Comparison of ENCODE assay signal across 27 cellular contexts in the genomic region with DNA sequence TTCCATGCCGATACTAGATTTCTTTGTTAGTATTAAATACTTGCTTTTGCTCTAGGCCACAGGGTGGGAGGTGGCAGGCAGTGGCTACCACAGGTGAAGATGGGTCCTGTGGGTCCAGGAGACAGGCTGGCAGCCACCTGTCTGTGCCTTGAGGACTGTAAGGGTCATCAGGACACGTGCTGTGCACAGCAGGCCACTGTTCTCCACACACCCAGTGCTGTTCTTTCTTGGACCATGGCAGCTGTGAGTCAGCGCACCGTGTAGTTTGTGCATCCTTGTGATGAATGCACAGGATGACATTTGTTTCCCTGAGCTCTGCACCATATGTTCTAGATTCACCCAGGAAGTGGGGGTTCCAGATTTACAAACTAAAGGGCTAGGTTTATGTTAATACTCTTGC.
A peak's percentile ranks its signal among the peaks of the same experiment; 100 is the strongest.
DNase-seq lines count a peak whose midpoint lies in the region; ATAC-seq and TF ChIP-seq lines count a peak whose summit lies in the region.
"Had no signal": no experiment of that assay in that cellular context is flagged by ENCODE, and none has a peak within 500 bp of the region (broad histone marks: within the 10 kb centered on the region; RNA-seq: fewer than 3 reads in every experiment).

No MANE protein-coding gene starts in this region.

- no peaks in the 10 kb centered on the region for H3K36me3 Mint-ChIP-seq in WTC11

- no peak overlapping the region for H3K27ac ChIP-seq in foreskin keratinocyte
- H3K27ac ChIP-seq in temporal lobe (ENCODE audit: low read depth, low read length) = peak overlapping the region; percentile 4
- H3K27ac ChIP-seq: cardiac muscle cell, esophagus squamous epithelium, HL-60, left lung, neutrophil, SJSA1 had no signal

- peaks cover 28% of the 10 kb centered on the region for H3K4me1 Mint-ChIP-seq in stimulated activated naive CD8-positive, alpha-beta T cell treated with anti-CD3 and anti-CD28 coated beads, Interleukin-15, amount 100 ng/mL, for 72 hours
- H3K4me1 Mint-ChIP-seq in WTC11 = peaks cover 51% of the 10 kb centered on the region

- H3K27me3 Mint-ChIP-seq in stimulated activated naive CD8-positive, alpha-beta T cell treated with anti-CD3 and anti-CD28 coated beads, Interleukin-15, amount 100 ng/mL, for 72 hours = no peaks in the 10 kb centered on the region
- no peaks in the 10 kb centered on the region for H3K27me3 Mint-ChIP-seq in WTC11 (ENCODE audit: low read depth)
- H3K27me3 Mint-ChIP-seq: activated CD4-positive, alpha-beta memory T cell treated with anti-CD3 and anti-CD28 coated beads, Interleukin-2, amount 10 ng/mL, durations not matched to agents 7 days and 5 days; CD4-positive, CD25-positive, alpha-beta regulatory T cell had no signal

- POLR2A ChIA-PET in WTC11 (lab: Charles Lee) = no interaction called here

- CTCF ChIA-PET in WTC11 (lab: Charles Lee) = interaction anchor here (0.8 kb wide), 1 partner anchor 32 kb away, joined by 3 read pairs; no protein-coding TSS in a partner anchor

- peak overlapping the region in 1 of 2 donors; percentile 21 for H3K27ac Mint-ChIP-seq in stimulated activated naive CD8-positive, alpha-beta T cell treated with anti-CD3 and anti-CD28 coated beads, Interleukin-15, amount 100 ng/mL, for 72 hours
- peak overlapping the region; percentile 91 for H3K27ac Mint-ChIP-seq in WTC11
- H3K27ac Mint-ChIP-seq: activated CD4-positive, alpha-beta memory T cell treated with anti-CD3 and anti-CD28 coated beads, Interleukin-2, amount 10 ng/mL, durations not matched to agents 7 days and 5 days; activated naive CD4-positive, alpha-beta T cell treated with anti-CD3 and anti-CD28 coated beads, Interleukin-2, amount 50 U/mL, for 72 hours had no signal

- H3K27me3 ChIP-seq in foreskin keratinocyte = no peaks in the 10 kb centered on the region
- H3K27me3 ChIP-seq: cardiac muscle cell, esophagus squamous epithelium, left lung, neutrophil, SJSA1 had no signal

- H3K4me1 ChIP-seq in foreskin keratinocyte = no peaks in the 10 kb centered on the region
- H3K4me1 ChIP-seq: SJSA1 had no signal

- no peak overlapping the region for H3K4me3 Mint-ChIP-seq in stimulated activated naive CD8-positive, alpha-beta T cell treated with anti-CD3 and anti-CD28 coated beads, Interleukin-15, amount 100 ng/mL, for 72 hours
- no peak overlapping the region for H3K4me3 Mint-ChIP-seq in WTC11
- H3K4me3 Mint-ChIP-seq: activated CD4-positive, alpha-beta memory T cell treated with anti-CD3 and anti-CD28 coated beads, Interleukin-2, amount 10 ng/mL, durations not matched to agents 7 days and 5 days; CD4-positive, CD25-positive, alpha-beta regulatory T cell; immature natural killer cell had no signal

- no peaks in the 10 kb centered on the region for H3K9me3 Mint-ChIP-seq in stimulated activated naive CD8-positive, alpha-beta T cell treated with anti-CD3 and anti-CD28 coated beads, Interleukin-15, amount 100 ng/mL, for 72 hours
- H3K9me3 Mint-ChIP-seq in WTC11 = no peaks in the 10 kb centered on the region
- H3K9me3 Mint-ChIP-seq: activated CD4-positive, alpha-beta memory T cell treated with anti-CD3 and anti-CD28 coated beads, Interleukin-2, amount 10 ng/mL, durations not matched to agents 7 days and 5 days; activated naive CD4-positive, alpha-beta T cell treated with anti-CD3 and anti-CD28 coated beads, Interleukin-2, amount 50 U/mL, for 72 hours; CD4-positive, CD25-positive, alpha-beta regulatory T cell; immature natural killer cell had no signal

- no peak for DNase-seq in stimulated activated naive CD8-positive, alpha-beta T cell treated with anti-CD3 and anti-CD28 coated beads, Interleukin-15, amount 100 ng/mL, for 72 hours
- no peak for DNase-seq in stimulated activated naive CD8-positive, alpha-beta T cell treated with anti-CD3 and anti-CD28 coated beads, Interleukin-15, Interleukin-2, amounts not matched to agents 100 U/mL and 50 U/mL, for 24 hours
- DNase-seq in WTC11 (ENCODE audit: low spot score) = no peak
- no peak for DNase-seq in foreskin keratinocyte
- no peak for DNase-seq in ureter (ENCODE audit: low spot score)
- DNase-seq in NCI-H2081 (lab: John Stamatoyannopoulos, UW) = no peak
- DNase-seq: activated CD4-positive, alpha-beta memory T cell treated with anti-CD3 and anti-CD28 coated beads, Interleukin-2, amount 10 ng/mL, durations not matched to agents 7 days and 5 days; CD4-positive, CD25-positive, alpha-beta regulatory T cell; cortex of kidney; esophagus squamous epithelium; H7; immature natural killer cell; left lung; NCI-H187 treated with DMSO at 0.1 percent for 48 hours; NCI-H2227 treated with DMSO at 0.1 percent for 48 hours; NCI-H526 treated with DMSO at 0.1 percent for 48 hours; T-helper 1 cell; trophoblast cell had no signal

- TF ChIP-seq CTCF in WTC11 (IDR thresholded peaks at IDR 0.05) (no peak), foreskin keratinocyte (conservative IDR thresholded peaks at IDR 0.05) (no peak)

- peak; percentile 26 for ATAC-seq in stimulated activated naive CD8-positive, alpha-beta T cell treated with anti-CD3 and anti-CD28 coated beads, Interleukin-15, amount 100 ng/mL, for 72 hours
- no peak for ATAC-seq in stimulated activated naive CD8-positive, alpha-beta T cell treated with anti-CD3 and anti-CD28 coated beads, Interleukin-15, Interleukin-2, amounts not matched to agents 100 U/mL and 50 U/mL, for 24 hours
- ATAC-seq in WTC11 (no peak), foreskin keratinocyte (peak; percentile 46), GM18517 (IDR thresholded peaks at IDR 0.05; ENCODE audit: unreplicated experiment) (no peak)
- ATAC-seq: activated CD4-positive, CD25-positive, alpha-beta regulatory T cell treated with anti-CD3 and anti-CD28 coated beads, Interleukin-2, amount 50 U/mL, for 24 hours; activated naive CD4-positive, alpha-beta T cell treated with anti-CD3 and anti-CD28 coated beads, Interleukin-2, amount 50 U/mL, for 72 hours; HepG2; left lung had no signal

TF ChIP-seq in WTC11, 78 proteins besides CTCF, POLR2A, EP300 and RAD21 (continues in another document):
- TF ChIP-seq TEAD1 (CRISPR knock-in tag; IDR thresholded peaks at IDR 0.05) (no peak), ZNF219 (CRISPR knock-in tag; IDR thresholded peaks at IDR 0.05; ENCODE audit: borderline replicate concordance) (no peak), ZNF671 (CRISPR knock-in tag; IDR thresholded peaks at IDR 0.05) (no peak), MYBL2 (CRISPR knock-in tag; IDR thresholded peaks at IDR 0.05) (no peak), ZNF423 (CRISPR knock-in tag; IDR thresholded peaks at IDR 0.05) (no peak)
- TF ChIP-seq, protein P1, sequence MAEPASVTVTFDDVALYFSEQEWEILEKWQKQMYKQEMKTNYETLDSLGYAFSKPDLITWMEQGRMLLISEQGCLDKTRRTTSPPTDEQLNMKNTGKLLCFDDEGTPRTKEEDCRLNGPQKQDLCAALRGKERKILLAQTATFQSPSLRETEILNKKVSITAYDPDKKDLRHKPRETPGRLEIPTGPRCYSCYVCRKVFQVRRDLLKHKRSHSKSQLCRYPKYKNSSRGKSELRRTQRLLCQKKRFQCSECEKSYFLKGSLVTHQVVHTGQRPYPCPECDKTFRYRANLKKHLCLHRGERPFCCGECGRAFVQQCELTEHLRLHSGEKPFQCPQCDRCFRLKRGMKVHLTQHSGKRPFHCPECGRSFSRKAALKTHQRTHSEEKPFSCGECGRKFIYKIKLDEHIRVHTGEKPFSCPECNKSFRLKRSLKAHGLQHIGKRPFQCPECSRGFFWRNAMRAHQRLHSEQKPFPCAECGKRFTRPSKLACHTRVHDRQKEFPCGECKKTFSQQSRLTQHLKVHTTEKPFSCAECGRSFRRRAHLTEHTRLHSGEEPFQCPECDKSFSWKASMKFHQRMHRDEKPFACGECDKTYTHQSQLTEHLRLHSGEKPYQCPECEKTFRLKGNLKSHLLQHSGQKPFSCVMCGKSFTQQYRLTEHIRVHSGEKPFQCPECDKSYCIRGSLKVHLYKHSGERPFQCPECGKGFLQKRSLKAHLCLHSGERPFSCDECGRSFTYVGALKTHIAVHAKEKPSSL (CRISPR knock-in tag; conservative IDR thresholded peaks at IDR 0.05) = no peak
- TF ChIP-seq, protein P2, sequence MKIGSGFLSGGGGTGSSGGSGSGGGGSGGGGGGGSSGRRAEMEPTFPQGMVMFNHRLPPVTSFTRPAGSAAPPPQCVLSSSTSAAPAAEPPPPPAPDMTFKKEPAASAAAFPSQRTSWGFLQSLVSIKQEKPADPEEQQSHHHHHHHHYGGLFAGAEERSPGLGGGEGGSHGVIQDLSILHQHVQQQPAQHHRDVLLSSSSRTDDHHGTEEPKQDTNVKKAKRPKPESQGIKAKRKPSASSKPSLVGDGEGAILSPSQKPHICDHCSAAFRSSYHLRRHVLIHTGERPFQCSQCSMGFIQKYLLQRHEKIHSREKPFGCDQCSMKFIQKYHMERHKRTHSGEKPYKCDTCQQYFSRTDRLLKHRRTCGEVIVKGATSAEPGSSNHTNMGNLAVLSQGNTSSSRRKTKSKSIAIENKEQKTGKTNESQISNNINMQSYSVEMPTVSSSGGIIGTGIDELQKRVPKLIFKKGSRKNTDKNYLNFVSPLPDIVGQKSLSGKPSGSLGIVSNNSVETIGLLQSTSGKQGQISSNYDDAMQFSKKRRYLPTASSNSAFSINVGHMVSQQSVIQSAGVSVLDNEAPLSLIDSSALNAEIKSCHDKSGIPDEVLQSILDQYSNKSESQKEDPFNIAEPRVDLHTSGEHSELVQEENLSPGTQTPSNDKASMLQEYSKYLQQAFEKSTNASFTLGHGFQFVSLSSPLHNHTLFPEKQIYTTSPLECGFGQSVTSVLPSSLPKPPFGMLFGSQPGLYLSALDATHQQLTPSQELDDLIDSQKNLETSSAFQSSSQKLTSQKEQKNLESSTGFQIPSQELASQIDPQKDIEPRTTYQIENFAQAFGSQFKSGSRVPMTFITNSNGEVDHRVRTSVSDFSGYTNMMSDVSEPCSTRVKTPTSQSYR (CRISPR knock-in tag; IDR thresholded peaks at IDR 0.05) = no peak
- TF ChIP-seq, protein P3, sequence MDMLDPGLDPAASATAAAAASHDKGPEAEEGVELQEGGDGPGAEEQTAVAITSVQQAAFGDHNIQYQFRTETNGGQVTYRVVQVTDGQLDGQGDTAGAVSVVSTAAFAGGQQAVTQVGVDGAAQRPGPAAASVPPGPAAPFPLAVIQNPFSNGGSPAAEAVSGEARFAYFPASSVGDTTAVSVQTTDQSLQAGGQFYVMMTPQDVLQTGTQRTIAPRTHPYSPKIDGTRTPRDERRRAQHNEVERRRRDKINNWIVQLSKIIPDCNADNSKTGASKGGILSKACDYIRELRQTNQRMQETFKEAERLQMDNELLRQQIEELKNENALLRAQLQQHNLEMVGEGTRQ (CRISPR knock-in tag; IDR thresholded peaks at IDR 0.05) = no peak
- TF ChIP-seq, protein P4, sequence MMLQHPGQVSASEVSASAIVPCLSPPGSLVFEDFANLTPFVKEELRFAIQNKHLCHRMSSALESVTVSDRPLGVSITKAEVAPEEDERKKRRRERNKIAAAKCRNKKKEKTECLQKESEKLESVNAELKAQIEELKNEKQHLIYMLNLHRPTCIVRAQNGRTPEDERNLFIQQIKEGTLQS (CRISPR knock-in tag; conservative IDR thresholded peaks at IDR 0.05) = no peak

Comparison
In these comparisons a context has a peak if more than half of its experiments do, and no peak if none do; other contexts are left out.
1. ATAC-seq: peak in stimulated activated naive CD8-positive, alpha-beta T cell treated with anti-CD3 and anti-CD28 coated beads, Interleukin-15, amount 100 ng/mL, for 72 hours (single experiment) and foreskin keratinocyte (single experiment); none in stimulated activated naive CD8-positive, alpha-beta T cell treated with anti-CD3 and anti-CD28 coated beads, Interleukin-15, Interleukin-2, amounts not matched to agents 100 U/mL and 50 U/mL, for 24 hours (single experiment), WTC11 (single experiment) and GM18517 (single experiment).